8 cellular contexts compared by ENCODE assay signal in genomic region chrX:107628662-107629532, GRCh38. TPM values are rescaled to one million over a fixed set of nuclear protein-coding genes. Genes with fewer than 3 reads are reported as not detected.
DNase-seq lines count a peak whose midpoint lies in the region; ATAC-seq and TF ChIP-seq lines count a peak whose summit lies in the region.

No MANE protein-coding gene starts in this region.

- H3K27me3 ChIP-seq in right lobe of liver = no peaks in the 10 kb centered on the region

- CTCF ChIA-PET in HEK293T (lab: Yijun Ruan, JAX) = interaction anchor here (0.6 to 1.4 kb wide), 8 partner anchors 9 to 178 kb away, joined by 3 to 13 read pairs (median 4); partner anchors contain the start of gene TSC22D3

- intact Hi-C loops in right lobe of liver (cut with DNase I) = no loop called here

- TF ChIP-seq POLR2A in right lobe of liver (IDR thresholded peaks at IDR 0.05) = no peak

- H3K4me3 ChIP-seq in WI38 (ENCODE audit: low read depth, low read length) = peak overlapping the region; percentile 65
- H3K4me3 ChIP-seq in choroid plexus epithelial cell (ENCODE audit: low read depth, low read length) = peak overlapping the region; percentile 74
- H3K4me3 ChIP-seq in right lobe of liver = peak overlapping the region; percentile 56 to 65 (median 61)

- POLR2A ChIA-PET in HEK293T (lab: Yijun Ruan, JAX) = interaction anchor here (0.7 to 2.3 kb wide), 36 partner anchors 9 to 758 kb away, joined by 3 to 21 read pairs (median 3); partner anchors contain the start of gene TSC22D3

- H3K27ac ChIP-seq in right lobe of liver = peak overlapping the region; percentile 51 to 72 (median 55)

- DNase-seq in HEK293T (ENCODE audit: extremely low spot score) = peak; percentile 47
- DNase-seq in NCI-H1092 (lab: John Stamatoyannopoulos, UW) = peak; percentile 19
- peak; percentile 23 for DNase-seq in choroid plexus epithelial cell (ENCODE audit: low read depth)
- peak; percentile 35 to 64 (median 55) for DNase-seq in right lobe of liver
- DNase-seq in stimulated activated CD4-positive, alpha-beta T cell treated with anti-CD3 and anti-CD28 coated beads, Interleukin-4, amount 100 ng/mL, for 4 hours = peak; percentile 15 to 36
- DNase-seq in GM19240 (ENCODE audit: insufficient read length, low spot score) = no peak

- peak; percentile 45 for ATAC-seq in GM18498 (IDR thresholded peaks at IDR 0.05; ENCODE audit: unreplicated experiment)
- peak; percentile 60 to 69 (median 66) for ATAC-seq in right lobe of liver

- H3K36me3 ChIP-seq in right lobe of liver = no peaks in the 10 kb centered on the region

- no peaks in the 10 kb centered on the region for H3K4me1 ChIP-seq in right lobe of liver

- WGBS in right lobe of liver (ENCODE audit: insufficient coverage, low coverage, low lambda C conversion rate, missing lambda C conversion rate) = 14% methylated on average over 16 of the region's 28 CpGs

- TF ChIP-seq CTCF in WI38 (IDR thresholded peaks at IDR 0.05; ENCODE audit: low read depth, low read length) (no peak), choroid plexus epithelial cell (conservative IDR thresholded peaks at IDR 0.05; ENCODE audit: low read depth, low read length) (no peak), right lobe of liver (IDR thresholded peaks at IDR 0.05) (no peak)

- H3K9me3 ChIP-seq in right lobe of liver = no peaks in the 10 kb centered on the region

TF ChIP-seq in HEK293T, 16 proteins besides CTCF, POLR2A, EP300 and RAD21:
- no peak; the same call in 1 of the 2 replicates for TF ChIP-seq PKNOX1 (IDR thresholded peaks at IDR 0.05)
- no peak for TF ChIP-seq FOXM1 (IDR thresholded peaks at IDR 0.05; ENCODE audit: borderline replicate concordance)
- peak; percentile 31; the same call in 1 of the 2 replicates for TF ChIP-seq ELF4 (IDR thresholded peaks at IDR 0.05)
- peak; percentile 74 for TF ChIP-seq L3MBTL2 (conservative IDR thresholded peaks at IDR 0.05)
- no peak for TF ChIP-seq BHLHE40 (IDR thresholded peaks at IDR 0.05; ENCODE audit: borderline replicate concordance)
- TF ChIP-seq ZNF384 (IDR thresholded peaks at IDR 0.05) = no peak
- no peak; the same call in 1 of the 2 replicates for TF ChIP-seq NFRKB (IDR thresholded peaks at IDR 0.05)
- no peak for TF ChIP-seq HDGF (IDR thresholded peaks at IDR 0.05; ENCODE audit: borderline replicate concordance)
- TF ChIP-seq SUZ12 (IDR thresholded peaks at IDR 0.05) = no peak
- TF ChIP-seq ARNT (IDR thresholded peaks at IDR 0.05) = no peak
- TF ChIP-seq TARDBP (IDR thresholded peaks at IDR 0.05) = no peak

RNA-seq across cellular contexts. Expression of gene PRPS1, which starts 0.6 kb away (rescaled TPM):
- 10 to 100 TPM; 23.8 to 38.6 (median 26.0) TPM for total RNA-seq in right lobe of liver
